27 cellular contexts compared by ENCODE assay signal in genomic region chr3:12799525-12800440, GRCh38. TPM values are rescaled to one million over a fixed set of nuclear protein-coding genes. Genes with fewer than 3 reads are reported as not detected.
A peak's percentile ranks its signal among the peaks of the same experiment; 100 is the strongest.
DNase-seq lines count a peak whose midpoint lies in the region; ATAC-seq and TF ChIP-seq lines count a peak whose summit lies in the region.
"Had no signal": no experiment of that assay in that cellular context is flagged by ENCODE, and none has a peak within 500 bp of the region (broad histone marks: within the 10 kb centered on the region; RNA-seq: fewer than 3 reads in every experiment).

No MANE protein-coding gene starts in this region.

- ATAC-seq in natural killer cell treated with Interleukin-12 subunit alpha and Interleukin-12 subunit beta and Interleukin-15 and Interleukin-18, amount 100 ng/mL, for 72 hours: no peak
- ATAC-seq in GM18858 (IDR thresholded peaks at IDR 0.05; ENCODE audit: unreplicated experiment): no peak
- ATAC-seq: activated T-cell treated with anti-CD3 and anti-CD28 coated beads, Interleukin-2, amount 50 U/mL, for 72 hours; stimulated activated memory B cell treated with anti-CD40 and anti-IgM and Interleukin-4, amounts not matched to agents 10 μg/mL and 1 μg/mL and 100 μg/mL, for 72 hours had no signal

- no peak for DNase-seq in brain microvascular endothelial cell
- DNase-seq in natural killer cell treated with Interleukin-12 subunit alpha and Interleukin-12 subunit beta and Interleukin-15 and Interleukin-18, amount 100 ng/mL, for 72 hours (ENCODE audit: low spot score): no peak
- no peak for DNase-seq in stimulated activated CD4-positive, alpha-beta T cell treated with anti-CD3 and anti-CD28 coated beads, Interleukin-12 subunit alpha, Interleukin-12 subunit beta, amount 100 ng/mL, for 4 hours
- DNase-seq: activated naive CD4-positive, alpha-beta T cell treated with anti-CD3 and anti-CD28 coated beads for 36 hours; activated T-cell treated with anti-CD3 and anti-CD28 coated beads, Interleukin-2, amount 50 U/mL, for 72 hours; amygdala; CD8-positive, alpha-beta memory T cell; DMS53; effector CD8-positive, alpha-beta T cell; erythroblast; foreskin fibroblast; HFFc6; NCI-H1048; NCI-H2029 treated with DMSO at 0.1 percent for 48 hours; NCI-H226; NCI-H82; OCI-M1; SHP77 treated with DMSO at 0.1 percent for 48 hours; stimulated activated CD4-positive, alpha-beta T cell treated with anti-CD3 and anti-CD28 coated beads, Interleukin-1b, Interleukin-23, amount 100 ng/mL, for 48 hours; T-helper 1 cell had no signal

- no peaks in the 10 kb centered on the region for H3K9me3 ChIP-seq in HEK293 (ENCODE audit: control insufficient read depth, insufficient read depth, low read depth, low read length)
- no peaks in the 10 kb centered on the region for H3K9me3 ChIP-seq in liver (ENCODE audit: control insufficient read depth in 4 of 4, low read length in 3 of 4)
- no peaks in the 10 kb centered on the region for H3K9me3 ChIP-seq in skeletal muscle tissue (ENCODE audit: control insufficient read depth in 3 of 3, low read length in 3 of 3)

- H3K36me3 ChIP-seq in HEK293 (ENCODE audit: control insufficient read depth in 2 of 2, insufficient read depth in 1 of 2, low read length in 2 of 2) (peaks cover 0 to 20% of the 10 kb centered on the region in 2 experiments; a peak in 2 of 3 replicates), brain microvascular endothelial cell (replicated peaks) (no peaks in the 10 kb centered on the region), liver (ENCODE audit: control insufficient read depth in 4 of 4, insufficient read depth in 3 of 4, low read depth in 1 of 4, low read length in 3 of 4) (peaks cover 0 to 2% (median 0%) of the 10 kb centered on the region in 4 donors), skeletal muscle tissue (ENCODE audit: control insufficient read depth in 3 of 3, insufficient read depth in 3 of 3, low read length in 3 of 3) (peaks cover 12 to 19% (median 18%) of the 10 kb centered on the region in 3 donors)

- H3K9me3 Mint-ChIP-seq in natural killer cell treated with Interleukin-12 subunit alpha and Interleukin-12 subunit beta and Interleukin-15 and Interleukin-18, amount 100 ng/mL, for 72 hours: no peaks in the 10 kb centered on the region
- H3K9me3 Mint-ChIP-seq: activated naive CD4-positive, alpha-beta T cell treated with anti-CD3 and anti-CD28 coated beads for 36 hours; activated T-cell treated with anti-CD3 and anti-CD28 coated beads, Interleukin-2, amount 50 U/mL, for 72 hours; HFFc6; stimulated activated memory B cell treated with anti-CD40 and anti-IgM and Interleukin-4, amounts not matched to agents 10 μg/mL and 1 μg/mL and 100 μg/mL, for 72 hours had no signal

- H3K36me3 Mint-ChIP-seq in natural killer cell treated with Interleukin-12 subunit alpha and Interleukin-12 subunit beta and Interleukin-15 and Interleukin-18, amount 100 ng/mL, for 72 hours: no peaks in the 10 kb centered on the region
- H3K36me3 Mint-ChIP-seq: CD8-positive, alpha-beta memory T cell; stimulated activated memory B cell treated with anti-CD40 and anti-IgM and Interleukin-4, amounts not matched to agents 10 μg/mL and 1 μg/mL and 100 μg/mL, for 72 hours had no signal

- no peak overlapping the region for H3K9ac ChIP-seq in liver (ENCODE audit: low read depth in 1 of 2, low read length in 2 of 2)
- peak overlapping the region; percentile 52 to 91 (median 63) for H3K9ac ChIP-seq in skeletal muscle tissue (ENCODE audit: low read depth in 1 of 3, low read length in 3 of 3)

- H3K4me1 ChIP-seq in HEK293 (ENCODE audit: control insufficient read depth, insufficient read depth, low read length) (no peaks in the 10 kb centered on the region), liver (ENCODE audit: control insufficient read depth in 4 of 4, insufficient read depth in 4 of 4, low read length in 3 of 4) (peaks cover 8 to 24% (median 17%) of the 10 kb centered on the region in 4 donors), skeletal muscle tissue (ENCODE audit: control insufficient read depth in 3 of 3, insufficient read depth in 3 of 3, low read length in 3 of 3) (peaks cover 29 to 70% (median 56%) of the 10 kb centered on the region in 3 donors)

- TF ChIP-seq CTCF in HEK293 (tag by site-specific recombination; IDR thresholded peaks at IDR 0.05) (no peak), brain microvascular endothelial cell (IDR thresholded peaks at IDR 0.05; ENCODE audit: low read depth, low read length, missing control alignments) (peak; percentile 5), liver (IDR thresholded peaks at IDR 0.05; ENCODE audit: low read depth, low read length, missing input control) (no peak)

- H3K27ac Mint-ChIP-seq in natural killer cell treated with Interleukin-12 subunit alpha and Interleukin-12 subunit beta and Interleukin-15 and Interleukin-18, amount 100 ng/mL, for 72 hours: no peak overlapping the region
- H3K27ac Mint-ChIP-seq: activated naive CD4-positive, alpha-beta T cell treated with anti-CD3 and anti-CD28 coated beads for 36 hours; activated T-cell treated with anti-CD3 and anti-CD28 coated beads, Interleukin-2, amount 50 U/mL, for 72 hours; HFFc6; stimulated activated memory B cell treated with anti-CD40 and anti-IgM and Interleukin-4, amounts not matched to agents 10 μg/mL and 1 μg/mL and 100 μg/mL, for 72 hours had no signal

- no peak overlapping the region for H3K4me3 Mint-ChIP-seq in natural killer cell treated with Interleukin-12 subunit alpha and Interleukin-12 subunit beta and Interleukin-15 and Interleukin-18, amount 100 ng/mL, for 72 hours
- H3K4me3 Mint-ChIP-seq: activated naive CD4-positive, alpha-beta T cell treated with anti-CD3 and anti-CD28 coated beads for 36 hours; activated T-cell treated with anti-CD3 and anti-CD28 coated beads, Interleukin-2, amount 50 U/mL, for 72 hours; HFFc6; stimulated activated memory B cell treated with anti-CD40 and anti-IgM and Interleukin-4, amounts not matched to agents 10 μg/mL and 1 μg/mL and 100 μg/mL, for 72 hours had no signal

- H3K27ac ChIP-seq in HEK293 (ENCODE audit: extremely low read depth, low read depth, low read length) (no peak overlapping the region), brain microvascular endothelial cell (no peak overlapping the region), liver (ENCODE audit: low read depth in 1 of 2, low read length in 2 of 2) (peak overlapping the region; percentile 18 to 36), skeletal muscle tissue (ENCODE audit: low read depth, low read length) (peak overlapping the region; percentile 98)

- H3K4me3 ChIP-seq in HEK293 (ENCODE audit: low read depth, low read length) (no peak overlapping the region), brain microvascular endothelial cell (ENCODE audit: low read depth, low read length) (no peak overlapping the region), liver (ENCODE audit: low read depth in 1 of 3, low read length in 3 of 3) (no peak overlapping the region), skeletal muscle tissue (ENCODE audit: low read length in 3 of 3) (peak overlapping the region; percentile 4 to 72 (median 59))
- H3K4me3 ChIP-seq: lung had no signal

- peaks cover 0 to 6% of the 10 kb centered on the region in 2 donors for H3K4me1 Mint-ChIP-seq in natural killer cell treated with Interleukin-12 subunit alpha and Interleukin-12 subunit beta and Interleukin-15 and Interleukin-18, amount 100 ng/mL, for 72 hours (ENCODE audit: low read depth in 2 of 2)

- POLR2A ChIA-PET in HEK293 (lab: Yijun Ruan, JAX): interaction anchor here (1.0 to 1.6 kb wide), 3 partner anchors 9 to 246 kb away, joined by 3 read pairs; no protein-coding TSS in a partner anchor

- in situ Hi-C loops in brain microvascular endothelial cell (cut with HindIII; ENCODE audit: low pct_ligation_motif_present, low sequenced_read_pairs): no loop called here

- TF ChIP-seq RAD21 in liver (IDR thresholded peaks at IDR 0.05): peak; percentile 62 to 68

- CTCF ChIA-PET in HEK293 (lab: Yijun Ruan, JAX): interaction anchor here (0.9 to 1.5 kb wide), 2 partner anchors 13 to 42 kb away, joined by 3 to 5 read pairs; partner anchors contain the start of gene RPL32

- 66% methylated on average over 7 of the region's 7 CpGs for WGBS in liver

- no peaks in the 10 kb centered on the region for H3K27me3 ChIP-seq in brain microvascular endothelial cell (replicated peaks)
- no peaks in the 10 kb centered on the region for H3K27me3 ChIP-seq in liver (ENCODE audit: control insufficient read depth in 4 of 4, insufficient read depth in 4 of 4, low read length in 3 of 4)
- H3K27me3 ChIP-seq in skeletal muscle tissue (ENCODE audit: control insufficient read depth in 3 of 3, insufficient read depth in 3 of 3, low read length in 3 of 3): no peaks in the 10 kb centered on the region

- H3K27me3 Mint-ChIP-seq in natural killer cell treated with Interleukin-12 subunit alpha and Interleukin-12 subunit beta and Interleukin-15 and Interleukin-18, amount 100 ng/mL, for 72 hours: peaks cover 0 to 9% of the 10 kb centered on the region in 2 donors

TF ChIP-seq in liver, 16 proteins besides CTCF, POLR2A, EP300 and RAD21 (continues in another document):
- TF ChIP-seq GABPA (IDR thresholded peaks at IDR 0.05 in 1 of 2, conservative IDR thresholded peaks at IDR 0.05 in 1 of 2) (no peak), FOXA2 (IDR thresholded peaks at IDR 0.05) (no peak), FOXA1 (IDR thresholded peaks at IDR 0.05) (peak; percentile 22), ATF3 (IDR thresholded peaks at IDR 0.05) (no peak), JUND (IDR thresholded peaks at IDR 0.05) (peak in 1 of 2 donors; percentile 12)

RNA-seq across cellular contexts. Expression of gene CAND2, which starts 3.3 kb away (rescaled TPM):
- total RNA-seq in liver (1 to 10 TPM in 1 of 2 donors, under 1 TPM in 1; 0.84 to 1.0 TPM), skeletal muscle tissue (22.4 TPM)
- polyA plus RNA-seq in liver: 1 to 10 TPM in 1 of 2 donors, under 1 TPM in 1; 0.38 to 1.6 TPM
- under 1 TPM; 0.45 to 0.62 TPM for total RNA-seq in natural killer cell treated with Interleukin-12 subunit alpha and Interleukin-12 subunit beta and Interleukin-15 and Interleukin-18, amount 100 ng/mL, for 72 hours

RNA-seq across cellular contexts. Expression of gene TMEM40, which starts 40.7 kb away (rescaled TPM):
- total RNA-seq in liver (under 1 TPM in 1 of 2 donors, not detected in 1; 0.79 TPM), skeletal muscle tissue (under 0.01 TPM)
- polyA plus RNA-seq in liver: under 1 TPM in 1 of 2 donors, not detected in 1; 0.57 TPM
- not detected for total RNA-seq in natural killer cell treated with Interleukin-12 subunit alpha and Interleukin-12 subunit beta and Interleukin-15 and Interleukin-18, amount 100 ng/mL, for 72 hours
- total RNA-seq: activated naive CD4-positive, alpha-beta T cell treated with anti-CD3 and anti-CD28 coated beads for 36 hours; activated T-cell treated with anti-CD3 and anti-CD28 coated beads, Interleukin-2, amount 50 U/mL, for 72 hours; CD8-positive, alpha-beta memory T cell; osteoblast had no signal
- polyA plus RNA-seq: CD8-positive, alpha-beta memory T cell had no signal

RNA-seq across cellular contexts. Expression of gene RPL32, which starts 41.6 kb away (rescaled TPM):
- 1,000 to 10,000 TPM in 1 of 2 donors, 100 to 1,000 TPM in 1; 218 to 1,124 TPM for total RNA-seq in liver
- polyA plus RNA-seq in liver: 100 to 1,000 TPM; 384 to 769 TPM
- 1,978 TPM for total RNA-seq in skeletal muscle tissue
- 1,000 to 10,000 TPM; 1,132 to 1,133 TPM for total RNA-seq in natural killer cell treated with Interleukin-12 subunit alpha and Interleukin-12 subunit beta and Interleukin-15 and Interleukin-18, amount 100 ng/mL, for 72 hours

Comparison
In these comparisons a context has a peak if more than half of its experiments do, and no peak if none do; other contexts are left out.
1. H3K27ac ChIP-seq: peak in liver (2 of 2) and skeletal muscle tissue (single experiment); none in HEK293 (single experiment) and brain microvascular endothelial cell (single experiment).
2. H3K4me3 ChIP-seq: peak in skeletal muscle tissue (3 of 3); none in HEK293 (single experiment), brain microvascular endothelial cell (single experiment) and liver (0 of 3).
3. H3K9ac ChIP-seq: peak in skeletal muscle tissue (3 of 3); none in liver (0 of 2).
4. RNA of gene CAND2, which starts 3.3 kb away (total RNA-seq): 22.4 TPM in skeletal muscle tissue (single experiment); 0.84 to 1.0 TPM in liver and 0.45 to 0.62 TPM in natural killer cell treated with Interleukin-12 subunit alpha and Interleukin-12 subunit beta and Interleukin-15 and Interleukin-18, amount 100 ng/mL, for 72 hours; every median in the first group is over 10 times any median in the second.